8 cellular contexts compared by ENCODE assay signal in genomic region chr11:32173435-32173834, GRCh38.
A peak's percentile ranks its signal among the peaks of the same experiment; 100 is the strongest.
DNase-seq lines count a peak whose midpoint lies in the region; ATAC-seq and TF ChIP-seq lines count a peak whose summit lies in the region.

No MANE protein-coding gene starts in this region.

- peaks cover 26% of the 10 kb centered on the region for H3K4me1 Mint-ChIP-seq in activated naive CD4-positive, alpha-beta T cell treated with anti-CD3 and anti-CD28 coated beads, Interleukin-2, amount 10 ng/mL, durations not matched to agents 7 days and 5 days

- H3K27ac Mint-ChIP-seq in activated naive CD4-positive, alpha-beta T cell treated with anti-CD3 and anti-CD28 coated beads, Interleukin-2, amount 10 ng/mL, durations not matched to agents 7 days and 5 days = no peak overlapping the region

- peaks cover 4% of the 10 kb centered on the region; the same call in 1 of the 2 replicates for H3K4me1 ChIP-seq in OCI-LY3 (ENCODE audit: low read length)

- no peaks in the 10 kb centered on the region for H3K79me2 ChIP-seq in OCI-LY3 (ENCODE audit: low read length)

- ATAC-seq in HG03342 (IDR thresholded peaks at IDR 0.05; ENCODE audit: unreplicated experiment) = peak; percentile 55

- H3K9me3 ChIP-seq in OCI-LY3 (ENCODE audit: insufficient read depth, low read length) = no peaks in the 10 kb centered on the region

- H3K27ac ChIP-seq in OCI-LY3 (ENCODE audit: low read length) = no peak overlapping the region

- H4K20me1 ChIP-seq in OCI-LY3 (ENCODE audit: insufficient read depth, low read length) = no peaks in the 10 kb centered on the region

- no peak overlapping the region for H3K4me3 Mint-ChIP-seq in activated naive CD4-positive, alpha-beta T cell treated with anti-CD3 and anti-CD28 coated beads, Interleukin-2, amount 10 ng/mL, durations not matched to agents 7 days and 5 days

- H3K9ac ChIP-seq in OCI-LY3 (ENCODE audit: low read length) = no peak overlapping the region

- H3K4me3 ChIP-seq in OCI-LY3 (ENCODE audit: low read length) = no peak overlapping the region
- no peak overlapping the region for H3K4me3 ChIP-seq in kidney epithelial cell (ENCODE audit: low read depth, low read length)

- no peaks in the 10 kb centered on the region for H3K36me3 ChIP-seq in OCI-LY3 (replicated peaks; ENCODE audit: low read depth, low read length)
- no peaks in the 10 kb centered on the region for H3K36me3 ChIP-seq in kidney epithelial cell (ENCODE audit: control insufficient read depth, insufficient read depth, low read length)

- peak; percentile 47 for DNase-seq in activated naive CD4-positive, alpha-beta T cell treated with anti-CD3 and anti-CD28 coated beads, Interleukin-2, amount 10 ng/mL, durations not matched to agents 7 days and 5 days
- no peak for DNase-seq in activated naive CD4-positive, alpha-beta T cell treated with Interleukin-2 at 50 U/mL for 16 hours
- DNase-seq in cerebellum (ENCODE audit: low spot score) (peak; percentile 74), kidney epithelial cell (ENCODE audit: low read depth) (peak; percentile 16)
- peak; percentile 19 to 37 for DNase-seq in stimulated activated CD4-positive, alpha-beta T cell treated with anti-CD3 and anti-CD28 coated beads, Interleukin-2, amount 100 ng/mL, for 24 hours
- DNase-seq in activated CD4-positive, CD25-positive, alpha-beta regulatory T cell (lab: John Stamatoyannopoulos, UW) = no peak

- CTCF ChIA-PET in activated naive CD4-positive, alpha-beta T cell treated with anti-CD3 and anti-CD28 coated beads, Interleukin-2, amount 10 ng/mL, durations not matched to agents 7 days and 5 days (lab: Charles Lee) = interaction anchor here (1.4 kb wide), 2 partner anchors 121 to 123 kb away, joined by 6 to 7 read pairs; no protein-coding TSS in a partner anchor

- H3K27me3 Mint-ChIP-seq in activated naive CD4-positive, alpha-beta T cell treated with anti-CD3 and anti-CD28 coated beads, Interleukin-2, amount 10 ng/mL, durations not matched to agents 7 days and 5 days = peaks cover 26% of the 10 kb centered on the region

- H3K36me3 Mint-ChIP-seq in activated naive CD4-positive, alpha-beta T cell treated with anti-CD3 and anti-CD28 coated beads, Interleukin-2, amount 10 ng/mL, durations not matched to agents 7 days and 5 days = no peaks in the 10 kb centered on the region

- H3K27me3 ChIP-seq in OCI-LY3 (ENCODE audit: low read depth, low read length) (no peaks in the 10 kb centered on the region), kidney epithelial cell (ENCODE audit: control insufficient read depth, insufficient read depth, low read length) (no peaks in the 10 kb centered on the region)

- H2AFZ ChIP-seq in OCI-LY3 (ENCODE audit: low read depth, low read length) = no peak overlapping the region

- peak overlapping the region; percentile 44 for H3K4me2 ChIP-seq in OCI-LY3 (ENCODE audit: low read length)

- TF ChIP-seq CTCF in OCI-LY3 (IDR thresholded peaks at IDR 0.05; ENCODE audit: low read depth, low read length) (peak; percentile 63), kidney epithelial cell (IDR thresholded peaks at IDR 0.05; ENCODE audit: insufficient read depth, low read length, poor library complexity, severe bottlenecking) (peak; percentile 75)

- no peaks in the 10 kb centered on the region for H3K9me3 Mint-ChIP-seq in activated naive CD4-positive, alpha-beta T cell treated with anti-CD3 and anti-CD28 coated beads, Interleukin-2, amount 10 ng/mL, durations not matched to agents 7 days and 5 days

Comparison
In these comparisons a context has a peak if more than half of its experiments do, and no peak if none do; other contexts are left out.
1. DNase-seq: peak in activated naive CD4-positive, alpha-beta T cell treated with anti-CD3 and anti-CD28 coated beads, Interleukin-2, amount 10 ng/mL, durations not matched to agents 7 days and 5 days (single experiment), cerebellum (single experiment), kidney epithelial cell (single experiment) and stimulated activated CD4-positive, alpha-beta T cell treated with anti-CD3 and anti-CD28 coated beads, Interleukin-2, amount 100 ng/mL, for 24 hours (2 of 2); none in activated naive CD4-positive, alpha-beta T cell treated with Interleukin-2 at 50 U/mL for 16 hours (single experiment) and activated CD4-positive, CD25-positive, alpha-beta regulatory T cell (0 of 4).